Comparison of ENCODE assay signal across 20 cellular contexts in the genomic region with DNA sequence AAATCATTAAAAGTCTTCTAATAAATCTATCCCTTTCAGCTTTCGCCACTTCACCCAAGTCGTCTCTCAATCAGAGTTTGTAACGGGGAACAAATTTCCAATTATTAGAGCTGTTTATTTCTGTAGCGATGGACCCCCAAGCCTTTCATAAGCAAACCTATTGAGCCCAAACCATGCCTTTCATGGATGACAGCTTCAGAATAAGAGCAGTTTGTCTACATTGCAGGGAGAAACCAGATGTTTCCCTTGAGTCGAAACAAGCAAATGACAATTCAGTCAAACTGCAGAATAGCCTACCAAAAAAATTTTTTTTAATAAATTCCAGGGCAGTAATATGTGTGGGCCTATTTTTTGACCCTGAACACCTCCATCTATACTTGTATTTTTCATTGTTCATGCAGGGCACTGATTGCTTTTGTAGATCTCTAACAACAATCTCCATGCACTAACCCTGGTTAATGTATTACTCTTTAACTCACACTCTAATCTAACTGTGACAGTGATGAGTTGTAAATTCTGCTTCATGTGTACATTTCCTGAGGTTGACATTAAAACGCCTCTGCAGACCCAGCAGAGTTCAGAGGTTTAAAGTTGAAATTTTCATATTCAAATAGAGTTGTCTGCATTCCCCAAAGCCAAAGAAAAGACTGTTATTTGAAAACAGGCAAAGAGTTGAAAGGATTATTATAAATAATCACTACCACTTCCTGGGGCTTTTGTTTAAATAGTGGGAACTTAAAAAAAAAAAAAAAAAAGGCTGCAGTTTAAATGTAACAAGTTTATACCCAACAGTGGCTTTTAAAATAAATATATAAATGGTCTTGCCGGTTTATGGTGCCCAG.
DNase-seq lines count a peak whose midpoint lies in the region; ATAC-seq, FAIRE-seq and TF ChIP-seq lines count a peak whose summit lies in the region.
"Had no signal": no experiment of that assay in that cellular context is flagged by ENCODE, and none has a peak within 500 bp of the region (broad histone marks: within the 10 kb centered on the region; RNA-seq: fewer than 3 reads in every experiment).

No MANE protein-coding gene starts in this region.

- no peaks in the 10 kb centered on the region for H3K79me1 ChIP-seq in mesendoderm (ENCODE audit: low read length)

- H3K18ac ChIP-seq in mesendoderm (ENCODE audit: low read length) = peak overlapping the region; percentile 71

- in situ Hi-C loops in brain microvascular endothelial cell (cut with HindIII; ENCODE audit: low pct_ligation_motif_present, low sequenced_read_pairs) = no loop called here

- H3K27ac ChIP-seq in A549 (peak overlapping the region; percentile 51 to 72), mesendoderm (ENCODE audit: low read depth, low read length) (no peak overlapping the region), brain microvascular endothelial cell (no peak overlapping the region)
- no peak overlapping the region for H3K27ac ChIP-seq in CD8-positive, alpha-beta memory T cell (ENCODE audit: low read depth, low read length)
- H3K27ac ChIP-seq: HL-60, WERI-Rb-1 had no signal

- TF ChIP-seq CTCF in A549 (IDR thresholded peaks at IDR 0.05) (no peak), brain (conservative IDR thresholded peaks at IDR 0.05) (no peak), brain microvascular endothelial cell (IDR thresholded peaks at IDR 0.05; ENCODE audit: low read depth, low read length, missing control alignments) (no peak)

- CTCF ChIA-PET in A549 (lab: Yijun Ruan, JAX) = interaction anchor here (1.0 to 1.7 kb wide), 2 partner anchors 9 to 64 kb away, joined by 3 to 4 read pairs; no protein-coding TSS in a partner anchor
- CTCF ChIA-PET in CD8-positive, alpha-beta memory T cell (lab: Charles Lee) = no interaction called here

- no peaks in the 10 kb centered on the region for H3K9me3 Mint-ChIP-seq in brain
- H3K9me3 Mint-ChIP-seq in CD8-positive, alpha-beta memory T cell = no peaks in the 10 kb centered on the region
- H3K9me3 Mint-ChIP-seq: activated CD8-positive, alpha-beta T cell treated with anti-CD3 and anti-CD28 coated beads for 36 hours; activated T-helper 17 cell treated with anti-CD3 and anti-CD28 coated beads, Interleukin-2, amount 50 U/mL, for 72 hours; memory B cell had no signal

- no peak overlapping the region for H2AK5ac ChIP-seq in mesendoderm (ENCODE audit: low read length)

- H2BK15ac ChIP-seq in mesendoderm (replicated peaks; ENCODE audit: low read depth) = no peak overlapping the region

- H3K4me3 ChIP-seq in A549 (no peak overlapping the region), mesendoderm (ENCODE audit: low read length) (no peak overlapping the region), brain microvascular endothelial cell (ENCODE audit: low read depth, low read length) (no peak overlapping the region)
- H3K4me3 ChIP-seq in CD8-positive, alpha-beta memory T cell (ENCODE audit: low read length) = no peak overlapping the region

- no peak overlapping the region for H4K5ac ChIP-seq in mesendoderm (ENCODE audit: low read length)

- H3K23ac ChIP-seq in mesendoderm (ENCODE audit: low read length) = no peak overlapping the region

- TF ChIP-seq POLR2A in A549 (IDR thresholded peaks at IDR 0.05; ENCODE audit: low read length) = no peak

- H3K4me2 ChIP-seq in A549 = peak overlapping the region; percentile 75
- no peak overlapping the region for H3K4me2 ChIP-seq in mesendoderm (ENCODE audit: low read length)

- H3K79me2 ChIP-seq in mesendoderm (ENCODE audit: control insufficient read depth, insufficient read depth, low read length) = no peaks in the 10 kb centered on the region

- TF ChIP-seq RAD21 in A549 (conservative IDR thresholded peaks at IDR 0.05 in 1 of 2, IDR thresholded peaks at IDR 0.05 in 1 of 2) = no peak

- no peak for FAIRE-seq in A549 (lab: Jason Lieb, UNC)

- ATAC-seq in A549 = peak in 1 of 2 experiments; percentile 81; a peak in 3 of 6 replicates
- ATAC-seq in HG03457 (IDR thresholded peaks at IDR 0.05; ENCODE audit: unreplicated experiment) = no peak
- ATAC-seq: activated CD8-positive, alpha-beta T cell treated with anti-CD3 and anti-CD28 coated beads for 36 hours; activated T-helper 17 cell treated with anti-CD3 and anti-CD28 coated beads, Interleukin-2, amount 50 U/mL, for 72 hours had no signal

- H3K36me3 ChIP-seq in mesendoderm (ENCODE audit: control insufficient read depth, insufficient read depth, low read length) (no peaks in the 10 kb centered on the region), brain microvascular endothelial cell (replicated peaks) (no peaks in the 10 kb centered on the region)
- H3K36me3 ChIP-seq in CD8-positive, alpha-beta memory T cell (ENCODE audit: insufficient read depth, low read length) = no peaks in the 10 kb centered on the region

- peaks cover 36% of the 10 kb centered on the region for H3K36me3 Mint-ChIP-seq in brain
- no peaks in the 10 kb centered on the region for H3K36me3 Mint-ChIP-seq in CD8-positive, alpha-beta memory T cell
- H3K36me3 Mint-ChIP-seq: memory B cell had no signal

- no peak overlapping the region for H2BK5ac ChIP-seq in mesendoderm (ENCODE audit: low read length)

- no peak overlapping the region for H4K8ac ChIP-seq in mesendoderm (ENCODE audit: low read depth, low read length)

- no peak overlapping the region for H3K9ac ChIP-seq in mesendoderm (ENCODE audit: low read length)

- H2BK120ac ChIP-seq in mesendoderm (ENCODE audit: low read depth, low read length) = peak overlapping the region; percentile 18

- no peak overlapping the region for H3K56ac ChIP-seq in mesendoderm (ENCODE audit: low read length)

- WGBS in A549 (ENCODE audit: missing lambda C conversion rate) = 39% methylated on average over 7 of the region's 7 CpGs
- WGBS in mesendoderm (ENCODE audit: extremely low coverage, insufficient coverage, low lambda C conversion rate) = no CpG with 5 or more reads among the region's 7 CpGs

- no peaks in the 10 kb centered on the region for H3K9me3 ChIP-seq in A549
- no peaks in the 10 kb centered on the region for H3K9me3 ChIP-seq in CD8-positive, alpha-beta memory T cell (ENCODE audit: low read length)

- H3K4me1 Mint-ChIP-seq in brain = peaks cover 52% of the 10 kb centered on the region
- H3K4me1 Mint-ChIP-seq in CD8-positive, alpha-beta memory T cell = no peaks in the 10 kb centered on the region
- H3K4me1 Mint-ChIP-seq: activated T-helper 17 cell treated with anti-CD3 and anti-CD28 coated beads, Interleukin-2, amount 50 U/mL, for 72 hours; memory B cell had no signal

- H3K4ac ChIP-seq in mesendoderm (ENCODE audit: low read depth, low read length) = no peak overlapping the region

- TF ChIP-seq EP300 in A549 (IDR thresholded peaks at IDR 0.05) = no peak

- DNase-seq in A549 (ENCODE audit: low read depth in 1 of 2, low spot score in 1 of 2) (peak; percentile 40 to 79), HT-29 (ENCODE audit: low spot score) (peak; percentile 88), mesendoderm (no peak), middle frontal gyrus (ENCODE audit: extremely low spot score, low spot score) (no peak), brain microvascular endothelial cell (no peak)
- no peak for DNase-seq in CD8-positive, alpha-beta memory T cell
- DNase-seq: activated CD8-positive, alpha-beta T cell treated with anti-CD3 and anti-CD28 coated beads for 36 hours; amniotic stem cell; foreskin melanocyte; GF-D8; HCEC 1CT; NCI-H187 treated with DMSO at 0.1 percent for 48 hours; NCI-H524; stimulated activated naive CD4-positive, alpha-beta T cell; WERI-Rb-1 had no signal

- H3K27me3 ChIP-seq in mesendoderm (ENCODE audit: insufficient read depth, low read length, poor library complexity) = no peaks in the 10 kb centered on the region
- peaks cover 4% of the 10 kb centered on the region for H3K27me3 ChIP-seq in CD8-positive, alpha-beta memory T cell (ENCODE audit: insufficient read depth, low read length, poor library complexity, severe bottlenecking)
- no peaks in the 10 kb centered on the region for H3K27me3 ChIP-seq in brain microvascular endothelial cell (replicated peaks)

- POLR2A ChIA-PET in A549 (lab: Yijun Ruan, JAX) = no interaction called here
- POLR2A ChIA-PET in CD8-positive, alpha-beta memory T cell (lab: Charles Lee) = no interaction called here

- peaks cover 44% of the 10 kb centered on the region for H3K4me1 ChIP-seq in A549
- peaks cover 10% of the 10 kb centered on the region for H3K4me1 ChIP-seq in mesendoderm (ENCODE audit: control insufficient read depth, low read depth, low read length)
- H3K4me1 ChIP-seq in CD8-positive, alpha-beta memory T cell (ENCODE audit: insufficient read depth, low read length) = no peaks in the 10 kb centered on the region

- H3K4me3 Mint-ChIP-seq in brain = peak overlapping the region in 1 of 5 experiments; percentile 20
- no peak overlapping the region for H3K4me3 Mint-ChIP-seq in CD8-positive, alpha-beta memory T cell
- H3K4me3 Mint-ChIP-seq: activated CD8-positive, alpha-beta T cell treated with anti-CD3 and anti-CD28 coated beads for 36 hours; activated T-helper 17 cell treated with anti-CD3 and anti-CD28 coated beads, Interleukin-2, amount 50 U/mL, for 72 hours; memory B cell had no signal

- peak overlapping the region in 3 of 5 experiments; percentile 16 to 49 (median 25) for H3K27ac Mint-ChIP-seq in brain
- no peak overlapping the region for H3K27ac Mint-ChIP-seq in CD8-positive, alpha-beta memory T cell
- H3K27ac Mint-ChIP-seq: activated CD8-positive, alpha-beta T cell treated with anti-CD3 and anti-CD28 coated beads for 36 hours; activated T-helper 17 cell treated with anti-CD3 and anti-CD28 coated beads, Interleukin-2, amount 50 U/mL, for 72 hours; memory B cell had no signal

- no peaks in the 10 kb centered on the region for H3K27me3 Mint-ChIP-seq in brain
- H3K27me3 Mint-ChIP-seq in CD8-positive, alpha-beta memory T cell = peaks cover 5 to 9% of the 10 kb centered on the region in 2 donors
- H3K27me3 Mint-ChIP-seq: activated CD8-positive, alpha-beta T cell treated with anti-CD3 and anti-CD28 coated beads for 36 hours had no signal

TF ChIP-seq in A549, 52 proteins besides CTCF, POLR2A, EP300 and RAD21 (continues in another document):
- TF ChIP-seq MAFK (IDR thresholded peaks at IDR 0.05; ENCODE audit: partially characterized antibody) (peak; percentile 38), GATA3 (IDR thresholded peaks at IDR 0.05; ENCODE audit: borderline replicate concordance) (peak; percentile 81), CHD2 (IDR thresholded peaks at IDR 0.05; ENCODE audit: low read length, partially characterized antibody) (no peak), CBX2 (IDR thresholded peaks at IDR 0.05; ENCODE audit: borderline replicate concordance, low read depth) (no peak), SMC3 (IDR thresholded peaks at IDR 0.05) (no peak)
- TF ChIP-seq, protein P1, sequence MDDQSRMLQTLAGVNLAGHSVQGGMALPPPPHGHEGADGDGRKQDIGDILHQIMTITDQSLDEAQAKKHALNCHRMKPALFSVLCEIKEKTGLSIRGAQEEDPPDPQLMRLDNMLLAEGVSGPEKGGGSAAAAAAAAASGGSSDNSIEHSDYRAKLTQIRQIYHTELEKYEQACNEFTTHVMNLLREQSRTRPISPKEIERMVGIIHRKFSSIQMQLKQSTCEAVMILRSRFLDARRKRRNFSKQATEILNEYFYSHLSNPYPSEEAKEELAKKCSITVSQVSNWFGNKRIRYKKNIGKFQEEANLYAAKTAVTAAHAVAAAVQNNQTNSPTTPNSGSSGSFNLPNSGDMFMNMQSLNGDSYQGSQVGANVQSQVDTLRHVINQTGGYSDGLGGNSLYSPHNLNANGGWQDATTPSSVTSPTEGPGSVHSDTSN (IDR thresholded peaks at IDR 0.05) = 0 out of 2 replicates have a peak, but pooled peaks have one; percentile 28

Comparison
In these comparisons a context has a peak if more than half of its experiments do, and no peak if none do; other contexts are left out.
1. DNase-seq: peak in A549 (2 of 2) and HT-29 (single experiment); none in mesendoderm (single experiment), middle frontal gyrus (single experiment), CD8-positive, alpha-beta memory T cell (0 of 5) and brain microvascular endothelial cell (single experiment).
2. H3K27ac ChIP-seq: peak in A549 (2 of 2); none in mesendoderm (single experiment), CD8-positive, alpha-beta memory T cell (single experiment) and brain microvascular endothelial cell (single experiment).
3. H3K27ac Mint-ChIP-seq: peak in brain (3 of 5); none in CD8-positive, alpha-beta memory T cell (0 of 8).